Comparison of ENCODE assay signal across 10 cellular contexts in genomic region chr18:28178720-28179119, GRCh38. TPM values are rescaled to one million over a fixed set of nuclear protein-coding genes. Genes with fewer than 3 reads are reported as not detected.
DNase-seq lines count a peak whose midpoint lies in the region; ATAC-seq and TF ChIP-seq lines count a peak whose summit lies in the region.
"Had no signal": no experiment of that assay in that cellular context is flagged by ENCODE, and none has a peak within 500 bp of the region (broad histone marks: within the 10 kb centered on the region; RNA-seq: fewer than 3 reads in every experiment).

No MANE protein-coding gene starts in this region.

- TF ChIP-seq POLR2A in adrenal gland (IDR thresholded peaks at IDR 0.05) = peak in 1 of 2 donors; percentile 32

- peaks cover 0 to 5% of the 10 kb centered on the region in 2 donors for H3K9me3 Mint-ChIP-seq in effector memory CD8-positive, alpha-beta T cell

- peaks cover 4% of the 10 kb centered on the region for H3K36me3 Mint-ChIP-seq in effector memory CD8-positive, alpha-beta T cell (ENCODE audit: insufficient read depth)

- peaks cover 0 to 5% of the 10 kb centered on the region in 2 donors for H3K4me1 Mint-ChIP-seq in effector memory CD8-positive, alpha-beta T cell (ENCODE audit: low read depth in 2 of 2)

- H3K4me1 ChIP-seq in right atrium auricular region (peaks cover 0 to 6% of the 10 kb centered on the region in 2 donors), adrenal gland (replicated peaks in 1 of 2) (peaks cover 3 to 15% of the 10 kb centered on the region in 2 donors)
- H3K4me1 ChIP-seq: upper lobe of right lung had no signal

- no peak overlapping the region for H3K27ac Mint-ChIP-seq in effector memory CD8-positive, alpha-beta T cell

- peak overlapping the region; percentile 85 to 89 for H3K27ac ChIP-seq in right atrium auricular region
- peak overlapping the region; percentile 64 to 92 (median 77) for H3K27ac ChIP-seq in adrenal gland
- H3K27ac ChIP-seq: upper lobe of right lung had no signal

- intact Hi-C loops in left ventricle myocardium superior (cut with micrococcal nuclease) (no loop called here), adrenal gland (cut with DNase I) (loop anchor here (10.0 kb wide), 1 partner anchor 174 kb away; no protein-coding TSS in a partner anchor)

- 28 to 37% (median 31%) methylated on average over 6 of the region's 6 CpGs for WGBS in adrenal gland, 4 donors

- ATAC-seq in left ventricle myocardium superior = no peak
- no peak for ATAC-seq in effector memory CD8-positive, alpha-beta T cell (replicated peaks)

- DNase-seq in right atrium auricular region (ENCODE audit: low spot score) (no peak), left ventricle myocardium superior (no peak), adrenal gland (peak in 3 of 7 donors; percentile 29 to 37 (median 32)), kidney glomerular epithelial cell (lab: John Stamatoyannopoulos, UW) (peak; percentile 78), NCI-H526 treated with DMSO at 0.1 percent for 48 hours (lab: John Stamatoyannopoulos, UW) (no peak), NCI-H187 (lab: John Stamatoyannopoulos, UW) (no peak), SK-N-DZ (ENCODE audit: low spot score) (no peak)
- no peak for DNase-seq in effector memory CD8-positive, alpha-beta T cell
- DNase-seq: amniotic stem cell, upper lobe of right lung had no signal

- H3K36me3 ChIP-seq in right atrium auricular region = no peaks in the 10 kb centered on the region
- no peaks in the 10 kb centered on the region for H3K36me3 ChIP-seq in adrenal gland (replicated peaks in 1 of 2)
- H3K36me3 ChIP-seq: upper lobe of right lung had no signal

- TF ChIP-seq CTCF in right atrium auricular region (IDR thresholded peaks at IDR 0.05) (no peak), adrenal gland (IDR thresholded peaks at IDR 0.05) (no peak)

- H3K9me3 ChIP-seq in right atrium auricular region (no peaks in the 10 kb centered on the region), adrenal gland (replicated peaks in 1 of 3) (no peaks in the 10 kb centered on the region)
- H3K9me3 ChIP-seq: upper lobe of right lung had no signal

- H3K27me3 ChIP-seq in right atrium auricular region = no peaks in the 10 kb centered on the region
- H3K27me3 ChIP-seq in adrenal gland = no peaks in the 10 kb centered on the region

- H3K27me3 Mint-ChIP-seq in effector memory CD8-positive, alpha-beta T cell = peaks cover 24 to 36% of the 10 kb centered on the region in 2 donors

- H3K4me3 Mint-ChIP-seq in effector memory CD8-positive, alpha-beta T cell = peak overlapping the region in 1 of 2 donors; percentile 67

- H3K4me3 ChIP-seq in right atrium auricular region (peak overlapping the region; percentile 63 to 76), adrenal gland (peak overlapping the region in 2 of 4 donors; percentile 47 to 89)

RNA-seq across cellular contexts. Expression of gene CDH2, which starts 1.8 kb away (rescaled TPM):
- 100 to 1,000 TPM; 205 to 269 TPM for total RNA-seq in right atrium auricular region
- 321 TPM for total RNA-seq in left ventricle myocardium superior
- 100 to 1,000 TPM; 106 to 305 (median 143) TPM for total RNA-seq in adrenal gland
- 100 to 1,000 TPM in 1 of 3 donors, 10 to 100 TPM in 2; 13.9 to 166 (median 15.4) TPM for polyA plus RNA-seq in adrenal gland
- polyA plus RNA-seq in SK-N-DZ (2014; cell fraction: cytosol; rRNA removed) = 107 and 112 TPM in 2 replicates
- polyA plus RNA-seq in SK-N-DZ (2014; cell fraction: nucleus; rRNA removed) = 51.1 and 52.0 TPM in 2 replicates
